ENCODE assay signal across 10 cellular contexts in genomic region chr10:13816195-13816926, GRCh38.
DNase-seq lines count a peak whose midpoint lies in the region; ATAC-seq and TF ChIP-seq lines count a peak whose summit lies in the region.
"Had no signal": no experiment of that assay in that cellular context is flagged by ENCODE, and none has a peak within 500 bp of the region (broad histone marks: within the 10 kb centered on the region; RNA-seq: fewer than 3 reads in every experiment).

No MANE protein-coding gene starts in this region.

- peaks cover 10 to 28% of the 10 kb centered on the region in 2 donors for H3K27me3 Mint-ChIP-seq in effector memory CD8-positive, alpha-beta T cell
- H3K27me3 Mint-ChIP-seq: CD4-positive, alpha-beta T cell had no signal

- H3K27me3 ChIP-seq in colonic mucosa (no peaks in the 10 kb centered on the region), lung (ENCODE audit: control insufficient read depth, insufficient read depth) (no peaks in the 10 kb centered on the region)

- DNase-seq in AG08396 (ENCODE audit: low spot score) (peak; percentile 94), NCI-H2227 (lab: John Stamatoyannopoulos, UW; ENCODE audit: unreplicated experiment) (peak; percentile 82), colonic mucosa (peak; percentile 67), lung (ENCODE audit: low spot score) (peak; percentile 46), HuH-7 (ENCODE audit: low spot score) (no peak)
- no peak for DNase-seq in activated CD4-positive, alpha-beta T cell treated with anti-CD3 and anti-CD28 coated beads, Interleukin-2, amount 50 U/mL, for 4 hours
- no peak for DNase-seq in effector memory CD8-positive, alpha-beta T cell
- DNase-seq: CD4-positive, alpha-beta T cell; stimulated activated CD4-positive, alpha-beta T cell treated with anti-CD3 and anti-CD28 coated beads, Interleukin-2, amount 100 ng/mL, for 24 hours had no signal

- H3K27ac ChIP-seq in colonic mucosa (no peak overlapping the region), lung (ENCODE audit: low read depth in 1 of 2, low read length in 1 of 2) (no peak overlapping the region)

- no peaks in the 10 kb centered on the region for H3K36me3 ChIP-seq in colonic mucosa
- no peaks in the 10 kb centered on the region for H3K36me3 ChIP-seq in lung (ENCODE audit: control insufficient read depth in 2 of 2, insufficient read depth in 2 of 2, low read length in 2 of 2)

- ATAC-seq in lung (ENCODE audit: insufficient read depth, low FRiP score) (no peak), HG02623 (IDR thresholded peaks at IDR 0.05; ENCODE audit: unreplicated experiment) (no peak)
- ATAC-seq in effector memory CD8-positive, alpha-beta T cell (replicated peaks), result no peak

- H3K36me3 Mint-ChIP-seq in effector memory CD8-positive, alpha-beta T cell (ENCODE audit: insufficient read depth), result no peaks in the 10 kb centered on the region

- H3K9me3 Mint-ChIP-seq in effector memory CD8-positive, alpha-beta T cell, result no peaks in the 10 kb centered on the region

- H3K4me1 Mint-ChIP-seq in effector memory CD8-positive, alpha-beta T cell (ENCODE audit: low read depth in 2 of 2), result peaks cover 4 to 6% of the 10 kb centered on the region in 2 donors

- H3K9me3 ChIP-seq in colonic mucosa (no peaks in the 10 kb centered on the region), lung (ENCODE audit: control insufficient read depth in 2 of 2, insufficient read depth in 1 of 2, low read length in 1 of 2) (no peaks in the 10 kb centered on the region)

- intact Hi-C loops in colonic mucosa (cut with DNase I), result no loop called here

- H3K4me1 ChIP-seq in colonic mucosa, result no peaks in the 10 kb centered on the region
- peaks cover 2 to 10% of the 10 kb centered on the region in 2 donors for H3K4me1 ChIP-seq in lung (ENCODE audit: control insufficient read depth in 2 of 2, insufficient read depth in 2 of 2, low read length in 2 of 2)

- no peak overlapping the region for H3K9ac ChIP-seq in colonic mucosa (ENCODE audit: low read depth in 2 of 2, low read length in 2 of 2)

- H3K27ac Mint-ChIP-seq in effector memory CD8-positive, alpha-beta T cell, result peak overlapping the region in 1 of 2 donors; percentile 64
- H3K27ac Mint-ChIP-seq: CD4-positive, alpha-beta T cell had no signal

- TF ChIP-seq CTCF in colonic mucosa (IDR thresholded peaks at IDR 0.05) (no peak), lung (IDR thresholded peaks at IDR 0.05; ENCODE audit: control extremely low read depth, extremely low read depth) (no peak)

- WGBS in lung, 2 donors, result 52 to 68% methylated on average over 7 of the region's 7 CpGs

- no peak overlapping the region for H3K4me3 Mint-ChIP-seq in effector memory CD8-positive, alpha-beta T cell
- H3K4me3 Mint-ChIP-seq: CD4-positive, alpha-beta T cell had no signal

- H3K4me3 ChIP-seq in colonic mucosa, result no peak overlapping the region
- H3K4me3 ChIP-seq in lung, result no peak overlapping the region

Comparison
In these comparisons a context has a peak if more than half of its experiments do, and no peak if none do; other contexts are left out.
1. DNase-seq: peak in AG08396 (single experiment), NCI-H2227 (single experiment), colonic mucosa (single experiment) and lung (single experiment); none in activated CD4-positive, alpha-beta T cell treated with anti-CD3 and anti-CD28 coated beads, Interleukin-2, amount 50 U/mL, for 4 hours (0 of 2), HuH-7 (single experiment) and effector memory CD8-positive, alpha-beta T cell (0 of 3).